ENCODE assay signal across 9 cellular contexts in the genomic region with DNA sequence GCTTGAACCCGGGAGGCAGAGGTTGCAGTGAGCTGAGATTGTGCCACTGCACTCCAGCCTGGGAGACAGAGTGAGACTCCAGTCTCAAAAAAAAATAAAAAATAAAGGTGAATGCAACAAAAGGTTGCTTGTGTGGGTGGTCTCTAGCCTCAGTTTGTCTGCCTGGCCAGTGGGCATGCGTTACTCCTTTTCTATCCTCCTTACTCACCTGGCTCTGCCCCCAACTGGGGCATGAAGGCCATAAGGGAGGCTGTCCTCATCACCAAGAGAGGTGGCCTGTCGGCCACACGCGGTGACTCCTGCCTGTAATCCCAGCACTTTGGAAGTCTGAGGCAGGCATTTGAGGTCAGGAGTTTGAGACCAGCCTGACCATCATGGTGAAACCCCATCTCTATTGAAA. TPM values are rescaled to one million over a fixed set of nuclear protein-coding genes. Genes with fewer than 3 reads are reported as not detected.
DNase-seq lines count a peak whose midpoint lies in the region; ATAC-seq and TF ChIP-seq lines count a peak whose summit lies in the region.
"Had no signal": no experiment of that assay in that cellular context is flagged by ENCODE, and none has a peak within 500 bp of the region (broad histone marks: within the 10 kb centered on the region; RNA-seq: fewer than 3 reads in every experiment).

No MANE protein-coding gene starts in this region.

- peak overlapping the region; percentile 94 to 98 for H3K27ac Mint-ChIP-seq in natural killer cell treated with Interleukin-12 subunit alpha and Interleukin-12 subunit beta and Interleukin-15 and Interleukin-18, amount 100 ng/mL, for 72 hours

- H3K27ac ChIP-seq in body of pancreas, result peak overlapping the region in 3 of 4 donors; percentile 97 to 100 (median 99)
- peak overlapping the region; percentile 99 to 100 (median 100) for H3K27ac ChIP-seq in upper lobe of left lung

- TF ChIP-seq POLR2A in body of pancreas (IDR thresholded peaks at IDR 0.05) (peak in 1 of 3 donors; percentile 8), upper lobe of left lung (IDR thresholded peaks at IDR 0.05) (no peak)

- H3K9me3 ChIP-seq in body of pancreas, result no peaks in the 10 kb centered on the region
- no peaks in the 10 kb centered on the region for H3K9me3 ChIP-seq in upper lobe of left lung

- ATAC-seq in Right ventricle myocardium inferior, result no peak
- ATAC-seq in Right ventricle myocardium superior (ENCODE audit: poor library complexity), result no peak
- ATAC-seq in body of pancreas, result no peak
- ATAC-seq in natural killer cell treated with Interleukin-12 subunit alpha and Interleukin-12 subunit beta and Interleukin-15 and Interleukin-18, amount 100 ng/mL, for 72 hours, result no peak
- no peak for ATAC-seq in upper lobe of left lung (ENCODE audit: low FRiP score in 2 of 2)

- no peak for TF ChIP-seq EP300 in upper lobe of left lung (IDR thresholded peaks at IDR 0.05)

- DNase-seq in Right ventricle myocardium inferior (ENCODE audit: missing footprints) (peak; percentile 60), Right ventricle myocardium superior (no peak), body of pancreas (no peak), upper lobe of left lung (no peak), kidney glomerular epithelial cell (lab: John Stamatoyannopoulos, UW) (no peak), NCI-H2029 (lab: John Stamatoyannopoulos, UW) (no peak), SIG-M5 (lab: John Stamatoyannopoulos, UW) (no peak)
- no peak for DNase-seq in natural killer cell treated with Interleukin-12 subunit alpha and Interleukin-12 subunit beta and Interleukin-15 and Interleukin-18, amount 100 ng/mL, for 72 hours (ENCODE audit: low spot score)
- DNase-seq: NCI-H1092 had no signal

- no peak overlapping the region for H3K4me3 Mint-ChIP-seq in natural killer cell treated with Interleukin-12 subunit alpha and Interleukin-12 subunit beta and Interleukin-15 and Interleukin-18, amount 100 ng/mL, for 72 hours

- H3K27me3 ChIP-seq in body of pancreas (no peaks in the 10 kb centered on the region), upper lobe of left lung (no peaks in the 10 kb centered on the region)

- no peaks in the 10 kb centered on the region for H3K27me3 Mint-ChIP-seq in natural killer cell treated with Interleukin-12 subunit alpha and Interleukin-12 subunit beta and Interleukin-15 and Interleukin-18, amount 100 ng/mL, for 72 hours

- intact Hi-C loops in Right ventricle myocardium inferior (cut with DNase I), result loop anchor here (5.0 kb wide), 1 partner anchor 134 kb away; the partner anchor contains the start of gene SSBP4
- intact Hi-C loops in Right ventricle myocardium superior (cut with DNase I), result no loop called here
- intact Hi-C loops in body of pancreas (cut with DNase I), result no loop called here

- 86 to 89% methylated on average over 5 of the region's 5 CpGs for WGBS in body of pancreas, 2 donors
- WGBS in upper lobe of left lung, 2 donors, result 71 to 98% methylated on average over 5 of the region's 5 CpGs

- H3K4me1 ChIP-seq in body of pancreas (peaks cover 20% of the 10 kb centered on the region), upper lobe of left lung (peaks cover 22 to 30% (median 28%) of the 10 kb centered on the region in 4 donors)

- TF ChIP-seq CTCF in body of pancreas (IDR thresholded peaks at IDR 0.05) (no peak), upper lobe of left lung (IDR thresholded peaks at IDR 0.05) (no peak)

- H3K36me3 ChIP-seq in body of pancreas (replicated peaks in 1 of 2; ENCODE audit: insufficient read depth in 1 of 2, low read depth in 2 of 2), result peaks cover 3 to 7% of the 10 kb centered on the region in 2 donors
- H3K36me3 ChIP-seq in upper lobe of left lung, result peaks cover under 1 to 13% (median 7%) of the 10 kb centered on the region in 4 donors

- no peaks in the 10 kb centered on the region for H3K9me3 Mint-ChIP-seq in natural killer cell treated with Interleukin-12 subunit alpha and Interleukin-12 subunit beta and Interleukin-15 and Interleukin-18, amount 100 ng/mL, for 72 hours

- peaks cover 11% of the 10 kb centered on the region for H3K36me3 Mint-ChIP-seq in natural killer cell treated with Interleukin-12 subunit alpha and Interleukin-12 subunit beta and Interleukin-15 and Interleukin-18, amount 100 ng/mL, for 72 hours

- H3K4me1 Mint-ChIP-seq in natural killer cell treated with Interleukin-12 subunit alpha and Interleukin-12 subunit beta and Interleukin-15 and Interleukin-18, amount 100 ng/mL, for 72 hours (ENCODE audit: low read depth in 2 of 2), result peaks cover 43 to 46% of the 10 kb centered on the region in 2 donors

- H3K4me3 ChIP-seq in body of pancreas (no peak overlapping the region), upper lobe of left lung (no peak overlapping the region)

RNA-seq across cellular contexts. Expression of gene JUND, which starts 1.9 kb away (rescaled TPM):
- total RNA-seq in Right ventricle myocardium inferior (113 TPM), Right ventricle myocardium superior (107 TPM), body of pancreas (100 to 1,000 TPM; 250 to 607 TPM), upper lobe of left lung (1,000 to 10,000 TPM in 1 of 6 donors, 100 to 1,000 TPM in 5; 281 to 1,101 (median 639) TPM)
- 100 to 1,000 TPM; 218 to 267 TPM for total RNA-seq in natural killer cell treated with Interleukin-12 subunit alpha and Interleukin-12 subunit beta and Interleukin-15 and Interleukin-18, amount 100 ng/mL, for 72 hours

RNA-seq across cellular contexts. Expression of gene IQCN, which starts 9.1 kb away (rescaled TPM):
- 0.43 TPM for total RNA-seq in Right ventricle myocardium inferior
- 0.35 TPM for total RNA-seq in Right ventricle myocardium superior
- total RNA-seq in body of pancreas, result 1 to 10 TPM; 5.6 to 7.0 TPM
- 1 to 10 TPM; 1.5 to 4.0 TPM for total RNA-seq in natural killer cell treated with Interleukin-12 subunit alpha and Interleukin-12 subunit beta and Interleukin-15 and Interleukin-18, amount 100 ng/mL, for 72 hours
- total RNA-seq in upper lobe of left lung, result 10 to 100 TPM in 3 of 6 donors, 1 to 10 TPM in 3; 6.3 to 58.7 (median 11.7) TPM

RNA-seq across cellular contexts. Expression of gene LSM4, which starts 39.5 kb away (rescaled TPM):
- total RNA-seq in Right ventricle myocardium inferior (106 TPM), Right ventricle myocardium superior (103 TPM), body of pancreas (10 to 100 TPM; 45.7 to 94.6 TPM), upper lobe of left lung (100 to 1,000 TPM in 4 of 6 donors, 10 to 100 TPM in 2; 39.8 to 147 (median 107) TPM)
- total RNA-seq in natural killer cell treated with Interleukin-12 subunit alpha and Interleukin-12 subunit beta and Interleukin-15 and Interleukin-18, amount 100 ng/mL, for 72 hours, result 100 to 1,000 TPM; 153 to 223 TPM

RNA-seq across cellular contexts. Expression of gene PGPEP1, which starts 57.1 kb away (rescaled TPM):
- total RNA-seq in Right ventricle myocardium inferior (29.3 TPM), Right ventricle myocardium superior (33.6 TPM), body of pancreas (10 to 100 TPM; 22.1 to 37.6 TPM), upper lobe of left lung (10 to 100 TPM; 15.5 to 42.8 (median 28.1) TPM)
- total RNA-seq in natural killer cell treated with Interleukin-12 subunit alpha and Interleukin-12 subunit beta and Interleukin-15 and Interleukin-18, amount 100 ng/mL, for 72 hours, result 10 to 100 TPM; 42.1 to 50.7 TPM

RNA-seq across cellular contexts. Expression of gene PDE4C, which starts 57.1 kb away (rescaled TPM):
- total RNA-seq in Right ventricle myocardium inferior (1.1 TPM), Right ventricle myocardium superior (1.8 TPM), body of pancreas (under 1 TPM; under 0.01 to 0.26 TPM), upper lobe of left lung (100 to 1,000 TPM in 1 of 6 donors, 10 to 100 TPM in 4, 1 to 10 TPM in 1; 6.4 to 479 (median 21.0) TPM)
- 1 to 10 TPM in 1 of 2 donors, under 1 TPM in 1; 0.22 to 1.4 TPM for total RNA-seq in natural killer cell treated with Interleukin-12 subunit alpha and Interleukin-12 subunit beta and Interleukin-15 and Interleukin-18, amount 100 ng/mL, for 72 hours
